8 cellular contexts compared by ENCODE assay signal in genomic region chr4:103075435-103075893, GRCh38. TPM values are rescaled to one million over a fixed set of nuclear protein-coding genes. Genes with fewer than 3 reads are reported as not detected.
DNase-seq lines count a peak whose midpoint lies in the region; ATAC-seq and TF ChIP-seq lines count a peak whose summit lies in the region.

No MANE protein-coding gene starts in this region.

- peaks cover 15% of the 10 kb centered on the region; the same call in 1 of the 2 replicates for H3K4me1 ChIP-seq in Caco-2
- H3K4me1 ChIP-seq in neutrophil (ENCODE audit: control insufficient read depth in 1 of 2, insufficient read depth in 1 of 2, low read depth in 1 of 2, low read length in 1 of 2): peaks cover 14 to 16% of the 10 kb centered on the region in 2 experiments

- no peaks in the 10 kb centered on the region for H3K9me3 Mint-ChIP-seq in Caco-2 (ENCODE audit: unreplicated experiment)

- intact Hi-C loops in Caco-2 (cut with micrococcal nuclease; ENCODE audit: unreplicated experiment): loop anchor here (1.0 to 5.0 kb wide), 3 partner anchors 29 to 248 kb away; partner anchors contain the start of genes SLC9B1 and UBE2D3

- TF ChIP-seq CTCF in Caco-2 (IDR thresholded peaks at IDR 0.05; ENCODE audit: insufficient read depth in 1 of 2, low read depth in 1 of 2, low read length in 1 of 2, severe bottlenecking in 1 of 2, unreplicated experiment in 1 of 2) (no peak), RWPE1 (conservative IDR thresholded peaks at IDR 0.05; ENCODE audit: low read depth) (no peak), epithelial cell of proximal tubule (conservative IDR thresholded peaks at IDR 0.05; ENCODE audit: low read depth, low read length) (no peak), neutrophil (IDR thresholded peaks at IDR 0.05) (no peak)

- H3K4me3 ChIP-seq in Caco-2 (ENCODE audit: low read depth, low read length): peak overlapping the region; percentile 88
- H3K4me3 ChIP-seq in epithelial cell of proximal tubule (ENCODE audit: low read depth, low read length): peak overlapping the region; percentile 71
- peak overlapping the region; percentile 53 to 72 for H3K4me3 ChIP-seq in neutrophil (ENCODE audit: low read depth in 1 of 2, low read length in 1 of 2)

- CTCF ChIA-PET in Caco-2 (lab: Charles Lee) (interaction anchor here (1.2 kb wide), 1 partner anchor 455 kb away, joined by 3 read pairs; no protein-coding TSS in a partner anchor), RWPE1 (lab: Yijun Ruan, JAX) (interaction anchor here (0.6 kb wide), 2 partner anchors 16 to 58 kb away, joined by 3 read pairs; no protein-coding TSS in a partner anchor)

- TSS peak; percentile 49 for BruUV-seq in Caco-2 (replicated peaks; lab: Mats Ljungman, UMichigan)

- H3K36me3 ChIP-seq in Caco-2 (ENCODE audit: control insufficient read depth, insufficient read depth, low read length) (no peaks in the 10 kb centered on the region), neutrophil (no peaks in the 10 kb centered on the region)

- no peaks in the 10 kb centered on the region for H3K27me3 ChIP-seq in Caco-2 (replicated peaks; ENCODE audit: control insufficient read depth, insufficient read depth, low read length)
- H3K27me3 ChIP-seq in neutrophil: peaks cover 26% of the 10 kb centered on the region

- H3K9me3 ChIP-seq in Caco-2 (no peaks in the 10 kb centered on the region), neutrophil (no peaks in the 10 kb centered on the region)

- DNase-seq in Caco-2: peak; percentile 56 to 61
- DNase-seq in RWPE1 (ENCODE audit: low spot score): no peak
- DNase-seq in epithelial cell of proximal tubule (ENCODE audit: low read depth): no peak
- DNase-seq in activated CD4-positive, CD25-positive, alpha-beta regulatory T cell (lab: John Stamatoyannopoulos, UW): no peak
- DNase-seq in NCI-H526 treated with DMSO at 0.1 percent for 48 hours (lab: John Stamatoyannopoulos, UW): no peak

- peaks cover 6% of the 10 kb centered on the region for H3K4me1 Mint-ChIP-seq in Caco-2 (ENCODE audit: low read depth, unreplicated experiment)

- peak overlapping the region; percentile 58 for H3K27ac Mint-ChIP-seq in Caco-2 (ENCODE audit: unreplicated experiment)

- POLR2A ChIA-PET in Caco-2 (lab: Charles Lee): interaction anchor here (0.6 kb wide), 1 partner anchor 9 kb away, joined by 4 read pairs; no protein-coding TSS in a partner anchor
- POLR2A ChIA-PET in RWPE1 (lab: Yijun Ruan, JAX; ENCODE audit: low non-redundant PET): interaction anchor here (0.6 kb wide), 1 partner anchor 520 kb away, joined by 3 read pairs; no protein-coding TSS in a partner anchor

- ATAC-seq in GM21390 (IDR thresholded peaks at IDR 0.05; ENCODE audit: unreplicated experiment): peak; percentile 1
- no peak for ATAC-seq in GM19397 (IDR thresholded peaks at IDR 0.05; ENCODE audit: unreplicated experiment)

- peak overlapping the region; percentile 77 for H3K4me3 Mint-ChIP-seq in Caco-2 (ENCODE audit: unreplicated experiment)

- peak overlapping the region; percentile 85 for H3K27ac ChIP-seq in RWPE1
- no peak overlapping the region for H3K27ac ChIP-seq in neutrophil

- H3K36me3 Mint-ChIP-seq in Caco-2 (ENCODE audit: insufficient read depth, unreplicated experiment): peaks cover 10% of the 10 kb centered on the region

- H3K27me3 Mint-ChIP-seq in Caco-2 (ENCODE audit: insufficient read depth, unreplicated experiment): no peaks in the 10 kb centered on the region

RNA-seq across cellular contexts. Expression of gene SLC9B2, which starts 1.1 kb away (rescaled TPM):
- 22.1 and 24.0 TPM in 2 replicates for total RNA-seq in Caco-2 (2022)
- 7.0 and 9.0 TPM in 2 replicates for total RNA-seq in epithelial cell of proximal tubule

RNA-seq across cellular contexts. Expression of gene BDH2, which starts 24.2 kb away (rescaled TPM):
- 17.4 and 19.7 TPM in 2 replicates for total RNA-seq in Caco-2 (2022)
- total RNA-seq in epithelial cell of proximal tubule: 29.4 and 78.4 TPM in 2 replicates

RNA-seq across cellular contexts. Expression of gene SLC9B1, which starts 56.0 kb away (rescaled TPM):
- 1.7 TPM in 1 of 2 replicates, not detected in the other for total RNA-seq in Caco-2 (2022)
- 0.43 and 1.1 TPM in 2 replicates for total RNA-seq in epithelial cell of proximal tubule

Comparison
In these comparisons a context has a peak if more than half of its experiments do, and no peak if none do; other contexts are left out.
1. DNase-seq: peak in Caco-2 (2 of 2); none in RWPE1 (single experiment), epithelial cell of proximal tubule (single experiment), activated CD4-positive, CD25-positive, alpha-beta regulatory T cell (0 of 4) and NCI-H526 treated with DMSO at 0.1 percent for 48 hours (single experiment).
2. Peak in every context shown above with its lines, with median percentiles within 50 percentile points of each other: H3K4me3 ChIP-seq.